Comparison of ENCODE assay signal across 17 cellular contexts in genomic region chrX:115539841-115540240, GRCh38. TPM values are rescaled to one million over a fixed set of nuclear protein-coding genes. Genes with fewer than 3 reads are reported as not detected.
"Had no signal": no experiment of that assay in that cellular context is flagged by ENCODE, and none has a peak within 500 bp of the region (broad histone marks: within the 10 kb centered on the region; RNA-seq: fewer than 3 reads in every experiment).

No MANE protein-coding gene starts in this region.

- H3K4me3 ChIP-seq: heart left ventricle, mucosa of descending colon, spleen, thoracic aorta, transverse colon had no signal

- H3K4me1 ChIP-seq: spleen, transverse colon had no signal

- H3K9me3 ChIP-seq: heart left ventricle, mucosa of descending colon, spleen, thoracic aorta, transverse colon had no signal

- ATAC-seq: effector memory CD8-positive, alpha-beta T cell; heart left ventricle; mucosa of descending colon; naive thymus-derived CD8-positive, alpha-beta T cell; sciatic nerve; stimulated activated naive B cell treated with anti-CD40 and anti-IgM and Interleukin-4, amounts not matched to agents 10 μg/mL and 1 μg/mL and 100 μg/mL, for 72 hours; stimulated activated naive CD8-positive, alpha-beta T cell treated with anti-CD3 and anti-CD28 coated beads, Interleukin-15, amount 100 ng/mL, for 72 hours had no signal

- DNase-seq: cortex of kidney; effector memory CD8-positive, alpha-beta T cell; heart left ventricle; hippocampal formation; kidney glomerular epithelial cell; mucosa of descending colon; naive thymus-derived CD8-positive, alpha-beta T cell; spleen; stimulated activated CD4-positive, alpha-beta T cell treated with anti-CD3 and anti-CD28 coated beads, Interleukin-15, amount 100 ng/mL, for 24 hours; stimulated activated CD4-positive, alpha-beta T cell treated with anti-CD3 and anti-CD28 coated beads, Interleukin-1b, Interleukin-23, amount 100 ng/mL, for 48 hours; stimulated activated CD4-positive, alpha-beta T cell treated with anti-CD3 and anti-CD28 coated beads, Interleukin-4, amount 100 ng/mL, for 24 hours; stimulated activated naive B cell treated with anti-CD40 and anti-IgM and Interleukin-4, amounts not matched to agents 10 μg/mL and 1 μg/mL and 100 μg/mL, for 72 hours; stimulated activated naive CD8-positive, alpha-beta T cell treated with anti-CD3 and anti-CD28 coated beads, Interleukin-15, amount 100 ng/mL, for 72 hours; substantia nigra; transverse colon had no signal

- H3K36me3 ChIP-seq: heart left ventricle, spleen, thoracic aorta, transverse colon had no signal

- H3K27me3 ChIP-seq: transverse colon had no signal

- H3K27ac ChIP-seq: heart left ventricle, spleen, thoracic aorta, transverse colon had no signal

RNA-seq across cellular contexts. Expression of gene PLS3, which starts 21.1 kb away (rescaled TPM):
- total RNA-seq: naive thymus-derived CD8-positive, alpha-beta T cell had no signal
- polyA plus RNA-seq: naive thymus-derived CD8-positive, alpha-beta T cell had no signal
